Comparison of ENCODE assay signal across 19 cellular contexts in genomic region chr1:200400556-200400955, GRCh38. TPM values are rescaled to one million over a fixed set of nuclear protein-coding genes. Genes with fewer than 3 reads are reported as not detected.
DNase-seq lines count a peak whose midpoint lies in the region; ATAC-seq, FAIRE-seq and TF ChIP-seq lines count a peak whose summit lies in the region.
"Had no signal": no experiment of that assay in that cellular context is flagged by ENCODE, and none has a peak within 500 bp of the region (broad histone marks: within the 10 kb centered on the region; RNA-seq: fewer than 3 reads in every experiment).

No MANE protein-coding gene starts in this region.

- peak overlapping the region; percentile 68 to 97 for H3K27ac ChIP-seq in A549
- no peak overlapping the region for H3K27ac ChIP-seq in osteoblast (ENCODE audit: low read depth, low read length)
- no peak overlapping the region for H3K27ac ChIP-seq in uterus

- FAIRE-seq in A549 (lab: Jason Lieb, UNC), result no peak
- FAIRE-seq: GM12892, H1 had no signal

- intact Hi-C loops in uterus (cut with DNase I; ENCODE audit: low total_unique reads), result no loop called here

- H3K9me3 ChIP-seq in A549 (no peaks in the 10 kb centered on the region), osteoblast (ENCODE audit: low read depth, low read length) (no peaks in the 10 kb centered on the region), uterus (no peaks in the 10 kb centered on the region)

- H2AFZ ChIP-seq in osteoblast (ENCODE audit: low read length), result no peak overlapping the region

- H3K4me1 ChIP-seq in A549 (peaks cover 85% of the 10 kb centered on the region), osteoblast (ENCODE audit: insufficient read depth, low read length) (peaks cover 14% of the 10 kb centered on the region), uterus (peaks cover 0 to 10% of the 10 kb centered on the region in 2 donors)

- POLR2A ChIA-PET in A549 (lab: Yijun Ruan, JAX), result no interaction called here

- 22% methylated on average over 2 of the region's 2 CpGs for WGBS in A549 (ENCODE audit: missing lambda C conversion rate)

- H4K20me1 ChIP-seq in osteoblast (ENCODE audit: insufficient read depth, low read length), result no peaks in the 10 kb centered on the region

- H3K27me3 ChIP-seq in osteoblast (ENCODE audit: insufficient read depth, low read length) (no peaks in the 10 kb centered on the region), uterus (no peaks in the 10 kb centered on the region)

- TF ChIP-seq EP300 in A549 (IDR thresholded peaks at IDR 0.05), result no peak

- no peak for ATAC-seq in A549

- H3K79me2 ChIP-seq in osteoblast (ENCODE audit: insufficient read depth, low read length), result peaks cover 38% of the 10 kb centered on the region

- no peaks in the 10 kb centered on the region for H3K27me3 Mint-ChIP-seq in HFFc6 (ENCODE audit: insufficient read depth)

- peak overlapping the region; percentile 31; the same call in 1 of the 2 replicates for H3K4me3 Mint-ChIP-seq in HFFc6

- H3K36me3 ChIP-seq in osteoblast (ENCODE audit: insufficient read depth, low read length) (peaks cover 34% of the 10 kb centered on the region), uterus (no peaks in the 10 kb centered on the region)

- H3K4me2 ChIP-seq in A549 (peak overlapping the region; percentile 97), osteoblast (ENCODE audit: insufficient read depth, low read length) (peak overlapping the region; percentile 33)

- H3K36me3 Mint-ChIP-seq in HFFc6 (ENCODE audit: low read depth), result peaks cover 61% of the 10 kb centered on the region

- TF ChIP-seq POLR2A in A549 (IDR thresholded peaks at IDR 0.05; ENCODE audit: low read length) (no peak), uterus (IDR thresholded peaks at IDR 0.05) (no peak)

- no peak for TF ChIP-seq RAD21 in A549 (conservative IDR thresholded peaks at IDR 0.05 in 1 of 2, IDR thresholded peaks at IDR 0.05 in 1 of 2)

- DNase-seq in A549 (ENCODE audit: low read depth in 1 of 2, low spot score in 1 of 2), result no peak
- no peak for DNase-seq in HFFc6
- peak; percentile 33 for DNase-seq in epidermal melanocyte (ENCODE audit: insufficient read length, low spot score)
- no peak for DNase-seq in osteoblast (ENCODE audit: insufficient read length, low spot score, missing footprints)
- DNase-seq in activated naive CD4-positive, alpha-beta T cell treated with Interleukin-2 at 50 U/mL for 16 hours, result no peak
- no peak for DNase-seq in NCI-H2227 (lab: John Stamatoyannopoulos, UW; ENCODE audit: unreplicated experiment)
- DNase-seq in uterus, result no peak
- DNase-seq in NCI-H2029 (lab: John Stamatoyannopoulos, UW), result no peak
- DNase-seq: C1 segment of cervical spinal cord, DMS 273 treated with DMSO at 0.1 percent for 48 hours, GF-D8, Kasumi-1, NCI-H1105, NCI-H1694, NCI-H345, NCI-H526 treated with DMSO at 0.1 percent for 48 hours, SIG-M5 had no signal

- peaks cover 68% of the 10 kb centered on the region for H3K4me1 Mint-ChIP-seq in HFFc6 (ENCODE audit: low read depth)

- peak overlapping the region; percentile 55 for H3K27ac Mint-ChIP-seq in HFFc6

- CTCF ChIA-PET in A549 (lab: Yijun Ruan, JAX), result interaction anchor here (0.6 to 1.2 kb wide), 5 partner anchors 31 to 110 kb away, joined by 3 read pairs; no protein-coding TSS in a partner anchor

- H3K9me3 Mint-ChIP-seq in HFFc6, result peaks cover 3% of the 10 kb centered on the region

- peak overlapping the region; percentile 12; the same call in 1 of the 3 replicates for H3K4me3 ChIP-seq in A549
- no peak overlapping the region for H3K4me3 ChIP-seq in osteoblast (ENCODE audit: insufficient read depth, low read length)
- no peak overlapping the region for H3K4me3 ChIP-seq in uterus

- TF ChIP-seq CTCF in A549 (IDR thresholded peaks at IDR 0.05), result no peak
- TF ChIP-seq CTCF in HFFc6 (IDR thresholded peaks at IDR 0.05), result no peak
- no peak for TF ChIP-seq CTCF in osteoblast (IDR thresholded peaks at IDR 0.05; ENCODE audit: extremely low read depth, low read depth, low read length)
- TF ChIP-seq CTCF in uterus (IDR thresholded peaks at IDR 0.05), result no peak

TF ChIP-seq in A549, 52 proteins besides CTCF, POLR2A, EP300 and RAD21:
- TF ChIP-seq CHD2 (IDR thresholded peaks at IDR 0.05; ENCODE audit: low read length, partially characterized antibody) (no peak), POLR2AphosphoS2 (conservative IDR thresholded peaks at IDR 0.05; ENCODE audit: low read length) (no peak), NR3C1 (IDR thresholded peaks at IDR 0.05) (no peak), HDAC2 (IDR thresholded peaks at IDR 0.05) (no peak), CHD4 (IDR thresholded peaks at IDR 0.05; ENCODE audit: borderline replicate concordance) (no peak), EHF (CRISPR knock-in tag; IDR thresholded peaks at IDR 0.05) (no peak), CEBPB (IDR thresholded peaks at IDR 0.05) (no peak), JUNB (IDR thresholded peaks at IDR 0.05) (no peak), CBX8 (IDR thresholded peaks at IDR 0.05) (no peak), ZNF302 (CRISPR knock-in tag; IDR thresholded peaks at IDR 0.05) (no peak), HOXA7 (CRISPR knock-in tag; IDR thresholded peaks at IDR 0.05) (no peak), BHLHE40 (IDR thresholded peaks at IDR 0.05; ENCODE audit: low read depth, low read length) (no peak), RCOR1 (IDR thresholded peaks at IDR 0.05; ENCODE audit: low read depth, low read length) (no peak), KDM1A (IDR thresholded peaks at IDR 0.05; ENCODE audit: low read depth) (no peak), GATA3 (IDR thresholded peaks at IDR 0.05; ENCODE audit: borderline replicate concordance) (no peak), RFX5 (IDR thresholded peaks at IDR 0.05) (no peak), E2F6 (IDR thresholded peaks at IDR 0.05; ENCODE audit: borderline replicate concordance, low read depth) (no peak), EHMT2 (IDR thresholded peaks at IDR 0.05; ENCODE audit: low read depth) (no peak), FOXS1 (CRISPR knock-in tag; IDR thresholded peaks at IDR 0.05) (no peak)
TF ChIP-seq in A549: peak in this region for 0.

RNA-seq across cellular contexts. Expression of gene ZNF281, which starts 9.3 kb away (rescaled TPM):
- 39.1 and 40.8 TPM in 2 replicates for polyA plus RNA-seq in A549 (2011; rRNA removed)
- 4.9 and 6.4 TPM in 2 replicates for polyA plus RNA-seq in A549 (2012; cell fraction: cytosol; rRNA removed)
- 6.6 and 7.5 TPM in 2 replicates for polyA plus RNA-seq in A549 (2012; cell fraction: nucleus; rRNA removed)
- polyA plus RNA-seq in A549 (2017; fragmentation: RNase III; extraction: RNeasy Plus Mini Kit Qiagen cat#74134 plus additional on column Dnase treatment), result 30.8 to 33.7 TPM (median 31.5 TPM) in 3 replicates
- polyA minus RNA-seq in A549 (2011; rRNA and poly(A)+ RNA removed), result 40.1 and 40.2 TPM in 2 replicates
- total RNA-seq in HFFc6 (2021; fragmentation: NEBNext Ultra II Directional; extraction: Animal tissue kit (Norgen Biotek cat#: 25700)), result 10 to 100 TPM; 37.2 to 50.7 (median 43.9) TPM
- 37.7 and 45.6 TPM in 2 replicates for total RNA-seq in osteoblast
- 10 to 100 TPM; 15.3 to 24.7 (median 18.5) TPM for total RNA-seq in uterus

Comparison
In these comparisons a context has a peak if more than half of its experiments do, and no peak if none do; other contexts are left out.
1. H3K27ac ChIP-seq: peak in A549 (2 of 2); none in osteoblast (single experiment) and uterus (0 of 2).